ENCODE assay signal across 28 cellular contexts in genomic region chr6:29494131-29494530, GRCh38. TPM values are rescaled to one million over a fixed set of nuclear protein-coding genes. Genes with fewer than 3 reads are reported as not detected.
DNase-seq lines count a peak whose midpoint lies in the region; ATAC-seq, FAIRE-seq and TF ChIP-seq lines count a peak whose summit lies in the region.
"Had no signal": no experiment of that assay in that cellular context is flagged by ENCODE, and none has a peak within 500 bp of the region (broad histone marks: within the 10 kb centered on the region; RNA-seq: fewer than 3 reads in every experiment).

No MANE protein-coding gene starts in this region.

- H2BK5ac ChIP-seq in H1 (ENCODE audit: low read depth, low read length): no peak overlapping the region

- H3K14ac ChIP-seq in H1 (ENCODE audit: insufficient read length): no peak overlapping the region

- H3K4me3 Mint-ChIP-seq in GM23338: no peak overlapping the region
- H3K4me3 Mint-ChIP-seq: CD14-positive monocyte; CD4-positive, alpha-beta T cell; CD8-positive, alpha-beta memory T cell; HFFc6 had no signal

- H3K4me3 ChIP-seq in GM23338 (no peak overlapping the region), H1 (ENCODE audit: extremely low read depth in 1 of 4, insufficient read depth in 2 of 4, low read depth in 3 of 4, low read length in 4 of 4) (no peak overlapping the region), lung (no peak overlapping the region)
- H3K4me3 ChIP-seq: A549; BLaER1 treated with 17β-estradiol and CSF1 and Interleukin-3, amounts not matched to agents 10 nM and 100 nM; GM23248; HAP-1 had no signal

- H2BK120ac ChIP-seq in H1 (replicated peaks; ENCODE audit: low read depth, low read length): no peak overlapping the region

- H3K4ac ChIP-seq in H1 (replicated peaks; ENCODE audit: insufficient read length, low read depth, low read length): no peak overlapping the region

- FAIRE-seq in H1 (lab: Jason Lieb, UNC): no peak
- FAIRE-seq: A549, GM12891, GM18507, H54 had no signal

- H3K27ac ChIP-seq in GM23338 (ENCODE audit: low read depth) (no peak overlapping the region), H1 (ENCODE audit: low read depth, low read length) (no peak overlapping the region), lung (ENCODE audit: low read depth in 1 of 2, low read length in 1 of 2) (no peak overlapping the region)
- H3K27ac ChIP-seq: A549; BLaER1 treated with 17β-estradiol and CSF1 and Interleukin-3, amounts not matched to agents 10 nM and 100 nM; GM23248 had no signal

- no peak for TF ChIP-seq CTCF in GM23338 (conservative IDR thresholded peaks at IDR 0.05; ENCODE audit: low read depth in 2 of 2)
- TF ChIP-seq CTCF in H1 (IDR thresholded peaks at IDR 0.05; ENCODE audit: control extremely low read depth in 1 of 3, insufficient read depth in 1 of 3, low read depth in 1 of 3, low read length in 3 of 3): no peak
- no peak for TF ChIP-seq CTCF in lung (IDR thresholded peaks at IDR 0.05; ENCODE audit: control extremely low read depth, extremely low read depth)

- H3K9me2 ChIP-seq in GM23338 (ENCODE audit: insufficient read depth): peaks cover 27% of the 10 kb centered on the region

- 92% methylated on average over 2 of the region's 2 CpGs; no CpG with 5 or more reads in 1 of the 2 experiments for WGBS in H1 (ENCODE audit: extremely low coverage in 1 of 2, insufficient coverage in 1 of 2, insufficient read length in 1 of 2, insufficient replicate concordance in 2 of 2, low coverage in 1 of 2, low lambda C conversion rate in 2 of 2, missing lambda C conversion rate in 1 of 2), 2 experiments
- 71 to 79% methylated on average over 2 of the region's 2 CpGs for WGBS in lung, 2 donors

- H3K56ac ChIP-seq in H1 (replicated peaks; ENCODE audit: insufficient read length, low read depth, low read length): no peak overlapping the region

- H2BK15ac ChIP-seq in H1 (ENCODE audit: low read length): no peak overlapping the region

- H3K9me3 Mint-ChIP-seq in GM23338: no peaks in the 10 kb centered on the region
- H3K9me3 Mint-ChIP-seq: CD4-positive, alpha-beta T cell; CD8-positive, alpha-beta memory T cell had no signal

- H3K4me2 ChIP-seq in GM23338 (no peak overlapping the region), H1 (ENCODE audit: insufficient read depth in 1 of 2, low read depth in 2 of 2, low read length in 2 of 2) (no peak overlapping the region)
- H3K4me2 ChIP-seq: A549; BLaER1 treated with 17β-estradiol and CSF1 and Interleukin-3, amounts not matched to agents 10 nM and 100 nM had no signal

- no peaks in the 10 kb centered on the region for H3K79me2 ChIP-seq in GM23338 (replicated peaks; ENCODE audit: insufficient read depth)
- no peaks in the 10 kb centered on the region for H3K79me2 ChIP-seq in H1 (ENCODE audit: control insufficient read depth in 1 of 2, insufficient read depth in 2 of 2, low read length in 2 of 2)

- H4K5ac ChIP-seq in H1 (ENCODE audit: insufficient read length, low read depth, low read length): no peak overlapping the region

- no peak overlapping the region for H2AK5ac ChIP-seq in H1 (ENCODE audit: low read depth, low read length)

- H3K4me1 Mint-ChIP-seq in GM23338: peaks cover 5% of the 10 kb centered on the region
- H3K4me1 Mint-ChIP-seq: CD8-positive, alpha-beta memory T cell had no signal

- no peaks in the 10 kb centered on the region for H3K36me3 Mint-ChIP-seq in GM23338 (ENCODE audit: low read depth)
- H3K36me3 Mint-ChIP-seq: CD14-positive monocyte had no signal

- DNase-seq in GM23338 (ENCODE audit: low spot score) (no peak), H1 (ENCODE audit: low read depth in 1 of 2, low spot score in 2 of 2) (no peak), lung (ENCODE audit: low spot score) (peak; percentile 15), amniotic stem cell (lab: John Stamatoyannopoulos, UW) (no peak)
- DNase-seq: 8988T; ACHN; AML-193; BE2C; Calu3; CD4-positive, alpha-beta T cell; CD8-positive, alpha-beta memory T cell; COR-L47; DMS53; DMS79 treated with DMSO at 0.1 percent for 48 hours; GF-D8; GM23248; HFFc6 had no signal

- H3K36me3 ChIP-seq in GM23338 (ENCODE audit: insufficient read depth) (no peaks in the 10 kb centered on the region), H1 (ENCODE audit: control insufficient read depth in 2 of 4, insufficient read depth in 4 of 4, low read length in 3 of 4) (no peaks in the 10 kb centered on the region), lung (ENCODE audit: control insufficient read depth in 2 of 2, insufficient read depth in 2 of 2, low read length in 2 of 2) (no peaks in the 10 kb centered on the region)
- H3K36me3 ChIP-seq: BE2C; BLaER1 treated with 17β-estradiol and CSF1 and Interleukin-3, amounts not matched to agents 10 nM and 100 nM; HAP-1 had no signal

- no peak overlapping the region for H3K18ac ChIP-seq in H1 (ENCODE audit: extremely low read depth, low read length)

- H3K4me1 ChIP-seq in GM23338 (ENCODE audit: insufficient read depth) (no peaks in the 10 kb centered on the region), H1 (replicated peaks in 1 of 4; ENCODE audit: control insufficient read depth in 3 of 4, insufficient read depth in 4 of 4, low read length in 3 of 4) (no peaks in the 10 kb centered on the region), lung (ENCODE audit: control insufficient read depth in 2 of 2, insufficient read depth in 2 of 2, low read length in 2 of 2) (no peaks in the 10 kb centered on the region)
- H3K4me1 ChIP-seq: A549, BE2C, HAP-1 had no signal

- no peak overlapping the region for H3K23ac ChIP-seq in H1 (ENCODE audit: insufficient read length)

- no peak for TF ChIP-seq RAD21 in H1 (IDR thresholded peaks at IDR 0.05 in 1 of 2, conservative IDR thresholded peaks at IDR 0.05 in 1 of 2; ENCODE audit: low read depth in 2 of 2, low read length in 2 of 2)

- no peak overlapping the region for H2BK20ac ChIP-seq in H1 (ENCODE audit: low read length)

- no peak overlapping the region for H2BK12ac ChIP-seq in H1 (ENCODE audit: low read depth, low read length)

- no peaks in the 10 kb centered on the region for H3K27me3 ChIP-seq in GM23338 (ENCODE audit: insufficient read depth)
- H3K27me3 ChIP-seq in H1 (replicated peaks in 1 of 4; ENCODE audit: control insufficient read depth in 3 of 4, extremely low read depth in 1 of 4, insufficient read depth in 3 of 4, low read length in 3 of 4): no peaks in the 10 kb centered on the region
- no peaks in the 10 kb centered on the region for H3K27me3 ChIP-seq in lung (ENCODE audit: control insufficient read depth, insufficient read depth)
- H3K27me3 ChIP-seq: BE2C; BLaER1 treated with 17β-estradiol and CSF1 and Interleukin-3, amounts not matched to agents 10 nM and 100 nM had no signal

- TF ChIP-seq POLR2A in H1 (IDR thresholded peaks at IDR 0.05; ENCODE audit: control extremely low read depth in 1 of 2, low read depth in 2 of 2, low read length in 2 of 2): no peak

- H3K9me3 ChIP-seq in H1 (ENCODE audit: insufficient read depth in 2 of 2, low read depth in 1 of 2, low read length in 1 of 2) (no peaks in the 10 kb centered on the region), lung (ENCODE audit: control insufficient read depth in 2 of 2, insufficient read depth in 1 of 2, low read length in 1 of 2) (no peaks in the 10 kb centered on the region)
- H3K9me3 ChIP-seq: A549; BE2C; BLaER1 treated with 17β-estradiol and CSF1 and Interleukin-3, amounts not matched to agents 10 nM and 100 nM; HAP-1 had no signal

- TF ChIP-seq EP300 in H1 (IDR thresholded peaks at IDR 0.05; ENCODE audit: borderline replicate concordance in 1 of 2, low read depth in 2 of 2, low read length in 2 of 2): no peak

- POLR2A ChIA-PET in H1 (lab: Charles Lee; ENCODE audit: partially characterized antibody): interaction anchor here (1.5 kb wide), 1 partner anchor 103 kb away, joined by 5 read pairs; no protein-coding TSS in a partner anchor

- no peaks in the 10 kb centered on the region for H3F3A ChIP-seq in GM23338 (replicated peaks; ENCODE audit: low read depth)

- no peaks in the 10 kb centered on the region for H3K23me2 ChIP-seq in H1 (ENCODE audit: low read depth, low read length)

- H4K20me1 ChIP-seq in GM23338 (replicated peaks; ENCODE audit: insufficient read depth) (no peaks in the 10 kb centered on the region), H1 (replicated peaks in 1 of 2; ENCODE audit: control insufficient read depth in 1 of 2, insufficient read depth in 2 of 2, low read length in 2 of 2) (no peaks in the 10 kb centered on the region)
- H4K20me1 ChIP-seq: BLaER1 treated with 17β-estradiol and CSF1 and Interleukin-3, amounts not matched to agents 10 nM and 100 nM had no signal

- H3K27ac Mint-ChIP-seq in GM23338: no peak overlapping the region
- H3K27ac Mint-ChIP-seq: CD14-positive monocyte; CD4-positive, alpha-beta T cell; HFFc6 had no signal

- CTCF ChIA-PET in H1 (lab: Charles Lee; ENCODE audit: partially characterized antibody): interaction anchor here (1.0 kb wide), 2 partner anchors 13 to 96 kb away, joined by 3 read pairs; no protein-coding TSS in a partner anchor

- no peak overlapping the region for H4K8ac ChIP-seq in H1 (ENCODE audit: extremely low read depth, insufficient read depth, low read length)

- ATAC-seq in GM23338 (no peak), lung (ENCODE audit: insufficient read depth, low FRiP score) (no peak), GM21381 (IDR thresholded peaks at IDR 0.05; ENCODE audit: unreplicated experiment) (no peak), HG03095 (IDR thresholded peaks at IDR 0.05; ENCODE audit: unreplicated experiment) (no peak)
- ATAC-seq: A549 had no signal

- no peak overlapping the region for H4K91ac ChIP-seq in H1 (replicated peaks; ENCODE audit: insufficient read length, low read length)

- H3K27me3 Mint-ChIP-seq in GM23338 (ENCODE audit: insufficient read depth, low read depth, poor library complexity): peaks cover 2% of the 10 kb centered on the region

- no peaks in the 10 kb centered on the region for H3K79me1 ChIP-seq in H1 (ENCODE audit: low read depth, low read length)

- no peak overlapping the region for H3K9ac ChIP-seq in H1 (replicated peaks in 1 of 4; ENCODE audit: extremely low read depth in 1 of 4, low read depth in 3 of 4, low read length in 3 of 4)
- H3K9ac ChIP-seq: BLaER1 treated with 17β-estradiol and CSF1 and Interleukin-3, amounts not matched to agents 10 nM and 100 nM; GM23248 had no signal

- peak overlapping the region; percentile 77; the same call in 1 of the 2 replicates for H2AFZ ChIP-seq in GM23338
- H2AFZ ChIP-seq in H1 (ENCODE audit: low read length): 0 out of 2 replicates have a peak overlapping the region, but pooled peaks have one; percentile 10
- H2AFZ ChIP-seq: GM23248 had no signal

RNA-seq across cellular contexts. Expression of gene MAS1L, which starts 6.4 kb away (rescaled TPM):
- total RNA-seq in GM23338 (2014; rRNA removed; shearing (Covaris generic)): not detected in 2 replicates
- not detected in 2 replicates for polyA plus RNA-seq in GM23338 (2016; fragmentation: Nextera tagmentation; extraction: Ambion mirVana)
- not detected in 2 replicates for total RNA-seq in H1 (2021; fragmentation: NEBNext Ultra II Directional; extraction: Animal tissue kit (Norgen Biotek cat#: 25700))
- not detected in 2 replicates for polyA plus RNA-seq in H1 (2011; rRNA removed)
- polyA plus RNA-seq in H1 (2011; cell fraction: cytosol; rRNA removed): not detected
- not detected for polyA plus RNA-seq in H1 (2011; cell fraction: nucleus; rRNA removed)
- not detected in 4 replicates for polyA plus RNA-seq in H1 (2012, experiment 1 of 2)
- polyA plus RNA-seq in H1 (2012, experiment 2 of 2): not detected
- polyA plus RNA-seq in H1 (2013, experiment 1 of 2): not detected
- not detected for polyA plus RNA-seq in H1 (2013, experiment 2 of 2)
- not detected in 2 replicates for polyA minus RNA-seq in H1 (2011; rRNA and poly(A)+ RNA removed)
- polyA minus RNA-seq in H1 (2011; cell fraction: cytosol; rRNA and poly(A)+ RNA removed): not detected
- polyA minus RNA-seq in H1 (2011; cell fraction: nucleus; rRNA and poly(A)+ RNA removed): not detected
- total RNA-seq in lung: not detected
- not detected for polyA plus RNA-seq in lung
- total RNA-seq: Calu3; CD4-positive, alpha-beta T cell; CD8-positive, alpha-beta memory T cell; Daoy; G401; GM23248; HFFc6 had no signal
- polyA plus RNA-seq: A549; CD14-positive monocyte; CD8-positive, alpha-beta memory T cell; GM23248 had no signal

RNA-seq across cellular contexts. Expression of gene OR2H1, which starts 37.2 kb away (rescaled TPM):
- total RNA-seq in GM23338 (2014; rRNA removed; shearing (Covaris generic)): not detected in 2 replicates
- not detected in 2 replicates for polyA plus RNA-seq in GM23338 (2016; fragmentation: Nextera tagmentation; extraction: Ambion mirVana)
- total RNA-seq in H1 (2021; fragmentation: NEBNext Ultra II Directional; extraction: Animal tissue kit (Norgen Biotek cat#: 25700)): not detected in 2 replicates
- not detected in 2 replicates for polyA plus RNA-seq in H1 (2011; rRNA removed)
- not detected for polyA plus RNA-seq in H1 (2011; cell fraction: cytosol; rRNA removed)
- not detected for polyA plus RNA-seq in H1 (2011; cell fraction: nucleus; rRNA removed)
- not detected in 4 replicates for polyA plus RNA-seq in H1 (2012, experiment 1 of 2)
- not detected for polyA plus RNA-seq in H1 (2012, experiment 2 of 2)
- not detected for polyA plus RNA-seq in H1 (2013, experiment 1 of 2)
- polyA plus RNA-seq in H1 (2013, experiment 2 of 2): not detected
- not detected in 2 replicates for polyA minus RNA-seq in H1 (2011; rRNA and poly(A)+ RNA removed)
- not detected for polyA minus RNA-seq in H1 (2011; cell fraction: cytosol; rRNA and poly(A)+ RNA removed)
- polyA minus RNA-seq in H1 (2011; cell fraction: nucleus; rRNA and poly(A)+ RNA removed): not detected
- total RNA-seq in lung: not detected
- polyA plus RNA-seq in lung: not detected
- total RNA-seq: Calu3; CD4-positive, alpha-beta T cell; CD8-positive, alpha-beta memory T cell; Daoy; G401; GM23248; HFFc6 had no signal
- polyA plus RNA-seq: A549; CD14-positive monocyte; CD8-positive, alpha-beta memory T cell; GM23248 had no signal

RNA-seq across cellular contexts. Expression of gene OR11A1, which starts 37.3 kb away (rescaled TPM):
- not detected in 2 replicates for total RNA-seq in GM23338 (2014; rRNA removed; shearing (Covaris generic))
- polyA plus RNA-seq in GM23338 (2016; fragmentation: Nextera tagmentation; extraction: Ambion mirVana): not detected in 2 replicates
- total RNA-seq in H1 (2021; fragmentation: NEBNext Ultra II Directional; extraction: Animal tissue kit (Norgen Biotek cat#: 25700)): not detected in 2 replicates
- polyA plus RNA-seq in H1 (2011; rRNA removed): not detected in 2 replicates
- polyA plus RNA-seq in H1 (2011; cell fraction: cytosol; rRNA removed): not detected
- not detected for polyA plus RNA-seq in H1 (2011; cell fraction: nucleus; rRNA removed)
- polyA plus RNA-seq in H1 (2012, experiment 1 of 2): not detected in 4 replicates
- polyA plus RNA-seq in H1 (2012, experiment 2 of 2): not detected
- not detected for polyA plus RNA-seq in H1 (2013, experiment 1 of 2)
- not detected for polyA plus RNA-seq in H1 (2013, experiment 2 of 2)
- not detected in 2 replicates for polyA minus RNA-seq in H1 (2011; rRNA and poly(A)+ RNA removed)
- polyA minus RNA-seq in H1 (2011; cell fraction: cytosol; rRNA and poly(A)+ RNA removed): not detected
- polyA minus RNA-seq in H1 (2011; cell fraction: nucleus; rRNA and poly(A)+ RNA removed): not detected
- not detected for total RNA-seq in lung
- polyA plus RNA-seq in lung: not detected
- total RNA-seq: Calu3; CD4-positive, alpha-beta T cell; CD8-positive, alpha-beta memory T cell; Daoy; G401; GM23248; HFFc6 had no signal
- polyA plus RNA-seq: A549; CD14-positive monocyte; CD8-positive, alpha-beta memory T cell; GM23248 had no signal

RNA-seq across cellular contexts. Expression of gene OR10C1, which starts 55.0 kb away (rescaled TPM):
- total RNA-seq in GM23338 (2014; rRNA removed; shearing (Covaris generic)): not detected in 2 replicates
- polyA plus RNA-seq in GM23338 (2016; fragmentation: Nextera tagmentation; extraction: Ambion mirVana) (not detected in 2 replicates), H1 (2011; rRNA removed) (not detected in 2 replicates), lung (not detected)
- total RNA-seq in H1 (2021; fragmentation: NEBNext Ultra II Directional; extraction: Animal tissue kit (Norgen Biotek cat#: 25700)): not detected in 2 replicates
- not detected for polyA plus RNA-seq in H1 (2011; cell fraction: cytosol; rRNA removed)
- polyA plus RNA-seq in H1 (2011; cell fraction: nucleus; rRNA removed): not detected
- not detected in 4 replicates for polyA plus RNA-seq in H1 (2012, experiment 1 of 2)
- polyA plus RNA-seq in H1 (2012, experiment 2 of 2): not detected
- polyA plus RNA-seq in H1 (2013, experiment 1 of 2): not detected
- polyA plus RNA-seq in H1 (2013, experiment 2 of 2): not detected
- polyA minus RNA-seq in H1 (2011; rRNA and poly(A)+ RNA removed): not detected in 2 replicates
- polyA minus RNA-seq in H1 (2011; cell fraction: cytosol; rRNA and poly(A)+ RNA removed): not detected
- not detected for polyA minus RNA-seq in H1 (2011; cell fraction: nucleus; rRNA and poly(A)+ RNA removed)
- total RNA-seq in lung: not detected
- total RNA-seq: Calu3; CD4-positive, alpha-beta T cell; CD8-positive, alpha-beta memory T cell; Daoy; G401; GM23248; HFFc6 had no signal
- polyA plus RNA-seq: A549; CD14-positive monocyte; CD8-positive, alpha-beta memory T cell; GM23248 had no signal
